In genomic region chr9:2026598-2026997, GRCh38 we compare ENCODE assay signal across 14 cellular contexts. TPM values are rescaled to one million over a fixed set of nuclear protein-coding genes. Genes with fewer than 3 reads are reported as not detected.
DNase-seq lines count a peak whose midpoint lies in the region; TF ChIP-seq lines count a peak whose summit lies in the region.
"Had no signal": no experiment of that assay in that cellular context is flagged by ENCODE, and none has a peak within 500 bp of the region (broad histone marks: within the 10 kb centered on the region; RNA-seq: fewer than 3 reads in every experiment).

No MANE protein-coding gene starts in this region.

- no peak for DNase-seq in activated naive CD4-positive, alpha-beta T cell treated with Interleukin-2 at 50 U/mL for 16 hours
- DNase-seq in T-helper 22 cell (ENCODE audit: low read depth), result peak; percentile 20
- DNase-seq in glomerular endothelial cell (ENCODE audit: extremely low read depth, low read depth, low spot score), result peak; percentile 66
- no peak for DNase-seq in suprapubic skin (ENCODE audit: low spot score in 2 of 2)
- DNase-seq in DMS79 treated with DMSO at 0.1 percent for 48 hours (lab: John Stamatoyannopoulos, UW), result no peak
- no peak for DNase-seq in GDM1 (lab: John Stamatoyannopoulos, UW)
- DNase-seq in mucosa of gallbladder (ENCODE audit: low spot score), result no peak
- DNase-seq: body of pancreas; NCI-H1092 treated with DMSO at 0.1 percent for 48 hours; NCI-H510A treated with DMSO at 0.1 percent for 48 hours; stimulated activated CD4-positive, alpha-beta T cell treated with anti-CD3 and anti-CD28 coated beads, Interleukin-15, amount 100 ng/mL, for 24 hours; T1000 had no signal

- 69% methylated on average over 4 of the region's 4 CpGs for WGBS in suprapubic skin

- no peak overlapping the region for H3K4me3 ChIP-seq in suprapubic skin
- H3K4me3 ChIP-seq: body of pancreas, HAP-1 had no signal

- TF ChIP-seq EP300 in suprapubic skin (IDR thresholded peaks at IDR 0.05), result no peak

- H3K4me3 Mint-ChIP-seq in activated naive CD4-positive, alpha-beta T cell treated with anti-CD3 and anti-CD28 coated beads, Interleukin-2, amount 50 U/mL, for 24 hours, result no peak overlapping the region

- peak overlapping the region; percentile 76 for H3K27ac ChIP-seq in suprapubic skin
- H3K27ac ChIP-seq: body of pancreas had no signal

- no peaks in the 10 kb centered on the region for H3K27me3 ChIP-seq in suprapubic skin
- H3K27me3 ChIP-seq: body of pancreas had no signal

- H3K4me1 ChIP-seq in suprapubic skin, result peaks cover 100% of the 10 kb centered on the region

- TF ChIP-seq POLR2A in suprapubic skin (IDR thresholded peaks at IDR 0.05), result no peak

- TF ChIP-seq CTCF in suprapubic skin (IDR thresholded peaks at IDR 0.05), result no peak

- peaks cover 12% of the 10 kb centered on the region for H3K36me3 Mint-ChIP-seq in activated naive CD4-positive, alpha-beta T cell treated with anti-CD3 and anti-CD28 coated beads, Interleukin-2, amount 50 U/mL, for 24 hours

- no peaks in the 10 kb centered on the region for H3K27me3 Mint-ChIP-seq in activated naive CD4-positive, alpha-beta T cell treated with anti-CD3 and anti-CD28 coated beads, Interleukin-2, amount 50 U/mL, for 24 hours

- H3K9me3 Mint-ChIP-seq in activated naive CD4-positive, alpha-beta T cell treated with anti-CD3 and anti-CD28 coated beads, Interleukin-2, amount 50 U/mL, for 24 hours, result no peaks in the 10 kb centered on the region

- no peaks in the 10 kb centered on the region for H3K36me3 ChIP-seq in suprapubic skin
- H3K36me3 ChIP-seq: HAP-1 had no signal

- peaks cover 98% of the 10 kb centered on the region for H3K4me1 Mint-ChIP-seq in activated naive CD4-positive, alpha-beta T cell treated with anti-CD3 and anti-CD28 coated beads, Interleukin-2, amount 50 U/mL, for 24 hours

- no peaks in the 10 kb centered on the region for H3K9me3 ChIP-seq in suprapubic skin
- H3K9me3 ChIP-seq: body of pancreas, HAP-1 had no signal

- peak overlapping the region; percentile 5 for H3K27ac Mint-ChIP-seq in activated naive CD4-positive, alpha-beta T cell treated with anti-CD3 and anti-CD28 coated beads, Interleukin-2, amount 50 U/mL, for 24 hours

RNA-seq across cellular contexts. Expression of gene SMARCA2, which starts 11.5 kb away (rescaled TPM):
- total RNA-seq in glomerular endothelial cell (46.5 and 72.5 TPM in 2 replicates), suprapubic skin (100 to 1,000 TPM in 3 of 4 donors, 10 to 100 TPM in 1; 88.9 to 236 (median 140) TPM), mucosa of gallbladder (184 TPM)

Comparison
In these comparisons a context has a peak if more than half of its experiments do, and no peak if none do; other contexts are left out.
1. DNase-seq: peak in T-helper 22 cell (single experiment) and glomerular endothelial cell (single experiment); none in activated naive CD4-positive, alpha-beta T cell treated with Interleukin-2 at 50 U/mL for 16 hours (single experiment), suprapubic skin (0 of 2), DMS79 treated with DMSO at 0.1 percent for 48 hours (single experiment), GDM1 (single experiment) and mucosa of gallbladder (single experiment).